ENCODE assay signal across 8 cellular contexts in genomic region chr4:88697113-88697512, GRCh38. TPM values are rescaled to one million over a fixed set of nuclear protein-coding genes. Genes with fewer than 3 reads are reported as not detected.
DNase-seq lines count a peak whose midpoint lies in the region; ATAC-seq and TF ChIP-seq lines count a peak whose summit lies in the region.

No MANE protein-coding gene starts in this region.

- no peak overlapping the region for H4K8ac ChIP-seq in mesendoderm (ENCODE audit: low read depth, low read length)

- no peak overlapping the region for H2AK5ac ChIP-seq in mesendoderm (ENCODE audit: low read length)

- H3K4ac ChIP-seq in mesendoderm (ENCODE audit: low read depth, low read length) = no peak overlapping the region

- H3K4me3 ChIP-seq in coronary artery (peak overlapping the region; percentile 77), mesendoderm (ENCODE audit: low read length) (peak overlapping the region; percentile 53), thymus (ENCODE audit: low read length) (peak overlapping the region; percentile 62)

- ATAC-seq in GM18867 (IDR thresholded peaks at IDR 0.05; ENCODE audit: unreplicated experiment) (peak; percentile 22), SK-N-SH treated with all-trans-retinoic acid at 6 μM for 48 hours (peak; percentile 41), GM21381 (IDR thresholded peaks at IDR 0.05; ENCODE audit: unreplicated experiment) (no peak)

- H3K9ac ChIP-seq in mesendoderm (ENCODE audit: low read length) = peak overlapping the region; percentile 9

- WGBS in mesendoderm (ENCODE audit: extremely low coverage, insufficient coverage, low lambda C conversion rate) = no CpG with 5 or more reads among the region's 17 CpGs
- 43% methylated on average over 17 of the region's 17 CpGs for WGBS in thymus

- H3K23ac ChIP-seq in mesendoderm (ENCODE audit: low read length) = no peak overlapping the region

- H3K4me2 ChIP-seq in mesendoderm (ENCODE audit: low read length) = peak overlapping the region; percentile 56

- H3K18ac ChIP-seq in mesendoderm (ENCODE audit: low read length) = no peak overlapping the region

- no peaks in the 10 kb centered on the region for H3K36me3 ChIP-seq in mesendoderm (ENCODE audit: control insufficient read depth, insufficient read depth, low read length)
- H3K36me3 ChIP-seq in thymus (ENCODE audit: control insufficient read depth, insufficient read depth) = peaks cover 2% of the 10 kb centered on the region

- no peak overlapping the region for H2BK5ac ChIP-seq in mesendoderm (ENCODE audit: low read length)

- H3K79me2 ChIP-seq in mesendoderm (ENCODE audit: control insufficient read depth, insufficient read depth, low read length) = no peaks in the 10 kb centered on the region

- H3K56ac ChIP-seq in mesendoderm (ENCODE audit: low read length) = peak overlapping the region; percentile 9

- DNase-seq in coronary artery (ENCODE audit: low spot score) (no peak), mesendoderm (no peak), occipital lobe (lab: John Stamatoyannopoulos, UW) (no peak), NOMO-1 treated with dmso at 0.1 percent for 144 hours (lab: John Stamatoyannopoulos, UW; ENCODE audit: unreplicated experiment) (no peak)

- H4K5ac ChIP-seq in mesendoderm (ENCODE audit: low read length) = no peak overlapping the region

- no peak for TF ChIP-seq CTCF in coronary artery (IDR thresholded peaks at IDR 0.05)

- H3K4me1 ChIP-seq in mesendoderm (ENCODE audit: control insufficient read depth, low read depth, low read length) (no peaks in the 10 kb centered on the region), thymus (ENCODE audit: control insufficient read depth, insufficient read depth, low read length) (no peaks in the 10 kb centered on the region)

- no peaks in the 10 kb centered on the region for H3K79me1 ChIP-seq in mesendoderm (ENCODE audit: low read length)

- H2BK120ac ChIP-seq in mesendoderm (ENCODE audit: low read depth, low read length) = no peak overlapping the region

- H3K9me3 ChIP-seq in thymus (ENCODE audit: control insufficient read depth) = no peaks in the 10 kb centered on the region

- no peak overlapping the region for H2BK15ac ChIP-seq in mesendoderm (replicated peaks; ENCODE audit: low read depth)

- H3K27me3 ChIP-seq in mesendoderm (ENCODE audit: insufficient read depth, low read length, poor library complexity) (no peaks in the 10 kb centered on the region), thymus (ENCODE audit: control insufficient read depth, insufficient read depth) (no peaks in the 10 kb centered on the region)

- H3K27ac ChIP-seq in coronary artery = peak overlapping the region; percentile 86 to 90
- H3K27ac ChIP-seq in mesendoderm (ENCODE audit: low read depth, low read length) = no peak overlapping the region
- H3K27ac ChIP-seq in thymus (ENCODE audit: low read depth) = peak overlapping the region; percentile 53

TF ChIP-seq in SK-N-SH treated with all-trans-retinoic acid at 6 μM for 48 hours, 23 proteins besides CTCF, POLR2A, EP300 and RAD21:
- no peak for TF ChIP-seq CSRNP3 (CRISPR knock-in tag; IDR thresholded peaks at IDR 0.05)
- no peak for TF ChIP-seq BACH2 (CRISPR knock-in tag; IDR thresholded peaks at IDR 0.05; ENCODE audit: borderline replicate concordance)
- TF ChIP-seq ARNTL (CRISPR knock-in tag; IDR thresholded peaks at IDR 0.05; ENCODE audit: borderline replicate concordance, low read depth) = no peak
- TF ChIP-seq CSDC2 (CRISPR knock-in tag; IDR thresholded peaks at IDR 0.05) = no peak
- no peak for TF ChIP-seq ZNF8 (CRISPR knock-in tag; IDR thresholded peaks at IDR 0.05)
- no peak for TF ChIP-seq ESRRG (CRISPR knock-in tag; IDR thresholded peaks at IDR 0.05)
- no peak for TF ChIP-seq RARB (CRISPR knock-in tag; IDR thresholded peaks at IDR 0.05)
- TF ChIP-seq ZNF70 (CRISPR knock-in tag; IDR thresholded peaks at IDR 0.05) = no peak
- no peak for TF ChIP-seq GLIS3 (CRISPR knock-in tag; IDR thresholded peaks at IDR 0.05)

RNA-seq across cellular contexts. Expression of gene NAP1L5, which starts 0.5 kb away (rescaled TPM):
- 4.0 TPM for polyA plus RNA-seq in mesendoderm (2013, experiment 1 of 2)
- polyA plus RNA-seq in mesendoderm (2013, experiment 2 of 2) = 4.2 TPM
- 9.4 TPM for polyA plus RNA-seq in thymus
- total RNA-seq in occipital lobe = 36.2 TPM
